12 cellular contexts compared by ENCODE assay signal in genomic region chr11:456533-456932, GRCh38. TPM values are rescaled to one million over a fixed set of nuclear protein-coding genes. Genes with fewer than 3 reads are reported as not detected.
A peak's percentile ranks its signal among the peaks of the same experiment; 100 is the strongest.
DNase-seq lines count a peak whose midpoint lies in the region; ATAC-seq and TF ChIP-seq lines count a peak whose summit lies in the region.
"Had no signal": no experiment of that assay in that cellular context is flagged by ENCODE, and none has a peak within 500 bp of the region (broad histone marks: within the 10 kb centered on the region; RNA-seq: fewer than 3 reads in every experiment).

No MANE protein-coding gene starts in this region.

- intact Hi-C loops in CD4-positive, alpha-beta T cell (cut with DNase I, micrococcal nuclease): loop anchor here in 1 of 2 experiments (10.0 kb wide), 1 partner anchor 48 kb away; the partner anchor contains the start of gene RNH1
- intact Hi-C loops in naive thymus-derived CD4-positive, alpha-beta T cell (cut with micrococcal nuclease): loop anchor here in 1 of 2 donors (10.0 kb wide), 1 partner anchor 268 kb away; no protein-coding TSS in a partner anchor

- H3K36me3 ChIP-seq in naive thymus-derived CD4-positive, alpha-beta T cell (ENCODE audit: control insufficient read depth in 2 of 3, insufficient read depth in 3 of 3, low read length in 3 of 3): peaks cover 0 to 34% (median 2%) of the 10 kb centered on the region in 3 experiments

- POLR2A ChIA-PET in CD4-positive, alpha-beta T cell (lab: Charles Lee): interaction anchor here (0.7 to 1.3 kb wide), 4 partner anchors 42 to 249 kb away, joined by 3 read pairs; partner anchors contain the start of genes BET1L, RIC8A and SIGIRR
- POLR2A ChIA-PET in activated CD8-positive, alpha-beta T cell treated with anti-CD3 and anti-CD28 coated beads, Interleukin-2, amount 10 ng/mL, durations not matched to agents 7 days and 5 days (lab: Charles Lee): interaction anchor here (1.8 kb wide), 1 partner anchor 50 kb away, joined by 4 read pairs; no protein-coding TSS in a partner anchor
- POLR2A ChIA-PET in naive thymus-derived CD4-positive, alpha-beta T cell (lab: Charles Lee): interaction anchor here (0.6 to 1.4 kb wide), 5 partner anchors 8 to 250 kb away, joined by 3 to 6 read pairs (median 4); partner anchors contain the start of gene RNH1

- CTCF ChIA-PET in CD4-positive, alpha-beta T cell (lab: Charles Lee): interaction anchor here (1.0 kb wide), 1 partner anchor 206 kb away, joined by 3 read pairs; no protein-coding TSS in a partner anchor
- CTCF ChIA-PET in activated CD8-positive, alpha-beta T cell treated with anti-CD3 and anti-CD28 coated beads, Interleukin-2, amount 10 ng/mL, durations not matched to agents 7 days and 5 days (lab: Charles Lee): interaction anchor here (0.6 to 2.9 kb wide), 5 partner anchors 8 to 270 kb away, joined by 3 to 16 read pairs (median 3); no protein-coding TSS in a partner anchor
- CTCF ChIA-PET in naive thymus-derived CD4-positive, alpha-beta T cell (lab: Charles Lee): interaction anchor here (1.0 to 1.6 kb wide), 3 partner anchors 11 to 206 kb away, joined by 3 to 4 read pairs (median 3); no protein-coding TSS in a partner anchor

- DNase-seq in CD4-positive, alpha-beta T cell: peak in 3 of 10 experiments; percentile 16 to 47 (median 28)
- DNase-seq in GM20000 (ENCODE audit: low spot score) (peak; percentile 76), germinal center (ENCODE audit: low spot score) (no peak), D341Med (ENCODE audit: low spot score) (no peak), anterior cingulate cortex (lab: John Stamatoyannopoulos, UW) (no peak)
- peak; percentile 73 for DNase-seq in activated CD8-positive, alpha-beta T cell treated with anti-CD3 and anti-CD28 coated beads, Interleukin-2, amount 10 ng/mL, durations not matched to agents 7 days and 5 days
- DNase-seq in naive thymus-derived CD4-positive, alpha-beta T cell: peak in 7 of 9 donors; percentile 34 to 49 (median 40)
- DNase-seq: DMS 273 treated with DMSO at 0.1 percent for 48 hours; effector CD8-positive, alpha-beta T cell; NCI-H526; substantia nigra had no signal

- ATAC-seq in CD4-positive, alpha-beta T cell (ENCODE audit: poor library complexity): peak; percentile 95
- ATAC-seq in activated CD8-positive, alpha-beta T cell treated with anti-CD3 and anti-CD28 coated beads, Interleukin-2, amount 10 ng/mL, durations not matched to agents 7 days and 5 days: peak; percentile 85
- ATAC-seq in naive thymus-derived CD4-positive, alpha-beta T cell: peak; percentile 86
- ATAC-seq in HG03460 (IDR thresholded peaks at IDR 0.05; ENCODE audit: unreplicated experiment): no peak

- no peak overlapping the region for H3K27ac ChIP-seq in CD4-positive, alpha-beta T cell (ENCODE audit: low read depth, low read length)
- peak overlapping the region; percentile 64 for H3K27ac ChIP-seq in naive thymus-derived CD4-positive, alpha-beta T cell (ENCODE audit: low read depth, low read length)

- peak overlapping the region; percentile 92 for H3K27ac Mint-ChIP-seq in CD4-positive, alpha-beta T cell
- peak overlapping the region; percentile 88 for H3K27ac Mint-ChIP-seq in activated CD8-positive, alpha-beta T cell treated with anti-CD3 and anti-CD28 coated beads, Interleukin-2, amount 10 ng/mL, durations not matched to agents 7 days and 5 days
- H3K27ac Mint-ChIP-seq in naive thymus-derived CD4-positive, alpha-beta T cell: peak overlapping the region; percentile 68 to 97 (median 90)

- H3K9me3 Mint-ChIP-seq in CD4-positive, alpha-beta T cell: no peaks in the 10 kb centered on the region
- no peaks in the 10 kb centered on the region for H3K9me3 Mint-ChIP-seq in activated CD8-positive, alpha-beta T cell treated with anti-CD3 and anti-CD28 coated beads, Interleukin-2, amount 10 ng/mL, durations not matched to agents 7 days and 5 days (ENCODE audit: insufficient read depth)
- no peaks in the 10 kb centered on the region for H3K9me3 Mint-ChIP-seq in naive thymus-derived CD4-positive, alpha-beta T cell

- peaks cover 16 to 25% of the 10 kb centered on the region in 2 donors for H3K4me1 ChIP-seq in naive thymus-derived CD4-positive, alpha-beta T cell (ENCODE audit: control insufficient read depth in 2 of 2, insufficient read depth in 2 of 2, low read length in 2 of 2)

- H3K9me3 ChIP-seq in CD4-positive, alpha-beta T cell (ENCODE audit: control insufficient read depth, low read length): no peaks in the 10 kb centered on the region
- no peaks in the 10 kb centered on the region for H3K9me3 ChIP-seq in naive thymus-derived CD4-positive, alpha-beta T cell (ENCODE audit: control insufficient read depth in 2 of 3, low read length in 3 of 3)

- peak overlapping the region; percentile 79 for H3K4me3 Mint-ChIP-seq in CD4-positive, alpha-beta T cell
- H3K4me3 Mint-ChIP-seq in activated CD8-positive, alpha-beta T cell treated with anti-CD3 and anti-CD28 coated beads, Interleukin-2, amount 10 ng/mL, durations not matched to agents 7 days and 5 days: peak overlapping the region; percentile 53
- H3K4me3 Mint-ChIP-seq in naive thymus-derived CD4-positive, alpha-beta T cell: peak overlapping the region; percentile 66 to 83 (median 76)

- no peak for TF ChIP-seq CTCF in CD4-positive, alpha-beta T cell (IDR thresholded peaks at IDR 0.05)
- TF ChIP-seq CTCF in GM20000 (IDR thresholded peaks at IDR 0.05; ENCODE audit: extremely low read depth, missing control alignments): no peak

- H3K4me1 Mint-ChIP-seq in CD4-positive, alpha-beta T cell (ENCODE audit: low read depth): peaks cover 26% of the 10 kb centered on the region
- peaks cover 37% of the 10 kb centered on the region for H3K4me1 Mint-ChIP-seq in activated CD8-positive, alpha-beta T cell treated with anti-CD3 and anti-CD28 coated beads, Interleukin-2, amount 10 ng/mL, durations not matched to agents 7 days and 5 days (ENCODE audit: low read depth)
- H3K4me1 Mint-ChIP-seq in naive thymus-derived CD4-positive, alpha-beta T cell: peaks cover 23 to 35% (median 30%) of the 10 kb centered on the region in 7 donors

- H3K36me3 Mint-ChIP-seq in CD4-positive, alpha-beta T cell (ENCODE audit: low read depth): peaks cover 28% of the 10 kb centered on the region
- H3K36me3 Mint-ChIP-seq in activated CD8-positive, alpha-beta T cell treated with anti-CD3 and anti-CD28 coated beads, Interleukin-2, amount 10 ng/mL, durations not matched to agents 7 days and 5 days (ENCODE audit: low read depth): peaks cover 35% of the 10 kb centered on the region
- peaks cover 0 to 13% (median 4%) of the 10 kb centered on the region in 5 donors for H3K36me3 Mint-ChIP-seq in naive thymus-derived CD4-positive, alpha-beta T cell

- peak overlapping the region; percentile 35 for H3K4me3 ChIP-seq in naive thymus-derived CD4-positive, alpha-beta T cell (ENCODE audit: low read length)

- H3K27me3 ChIP-seq in CD4-positive, alpha-beta T cell (ENCODE audit: control insufficient read depth, insufficient read depth, low read length): no peaks in the 10 kb centered on the region
- H3K27me3 ChIP-seq in naive thymus-derived CD4-positive, alpha-beta T cell (ENCODE audit: control insufficient read depth in 2 of 2, insufficient read depth in 2 of 2, low read length in 2 of 2): no peaks in the 10 kb centered on the region

- H3K27me3 Mint-ChIP-seq in CD4-positive, alpha-beta T cell: no peaks in the 10 kb centered on the region
- no peaks in the 10 kb centered on the region for H3K27me3 Mint-ChIP-seq in activated CD8-positive, alpha-beta T cell treated with anti-CD3 and anti-CD28 coated beads, Interleukin-2, amount 10 ng/mL, durations not matched to agents 7 days and 5 days (ENCODE audit: low read depth)
- H3K27me3 Mint-ChIP-seq in naive thymus-derived CD4-positive, alpha-beta T cell: no peaks in the 10 kb centered on the region

RNA-seq across cellular contexts. Expression of gene PTDSS2, which starts 6.5 kb away (rescaled TPM):
- total RNA-seq in CD4-positive, alpha-beta T cell: 10 to 100 TPM; 15.2 to 18.4 TPM
- total RNA-seq in activated CD8-positive, alpha-beta T cell treated with anti-CD3 and anti-CD28 coated beads, Interleukin-2, amount 10 ng/mL, durations not matched to agents 7 days and 5 days: 10 to 100 TPM; 24.6 to 26.1 TPM
- 10 to 100 TPM; 19.3 to 27.7 (median 23.4) TPM for total RNA-seq in naive thymus-derived CD4-positive, alpha-beta T cell
- 1 to 10 TPM; 9.0 to 9.9 TPM for polyA plus RNA-seq in naive thymus-derived CD4-positive, alpha-beta T cell

RNA-seq across cellular contexts. Expression of gene ANO9, which starts 14.7 kb away (rescaled TPM):
- 100 to 1,000 TPM; 109 to 114 TPM for total RNA-seq in CD4-positive, alpha-beta T cell
- total RNA-seq in activated CD8-positive, alpha-beta T cell treated with anti-CD3 and anti-CD28 coated beads, Interleukin-2, amount 10 ng/mL, durations not matched to agents 7 days and 5 days: 10 to 100 TPM; 72.6 to 78.9 TPM
- total RNA-seq in naive thymus-derived CD4-positive, alpha-beta T cell: 100 to 1,000 TPM in 1 of 5 experiments, 10 to 100 TPM in 4; 85.2 to 107 (median 94.0) TPM
- polyA plus RNA-seq in naive thymus-derived CD4-positive, alpha-beta T cell: 1 to 10 TPM; 9.0 to 9.7 TPM

RNA-seq across cellular contexts. Expression of gene SIGIRR, which starts 41.7 kb away (rescaled TPM):
- 100 to 1,000 TPM; 358 to 392 TPM for total RNA-seq in CD4-positive, alpha-beta T cell
- total RNA-seq in activated CD8-positive, alpha-beta T cell treated with anti-CD3 and anti-CD28 coated beads, Interleukin-2, amount 10 ng/mL, durations not matched to agents 7 days and 5 days: 100 to 1,000 TPM; 160 to 168 TPM
- total RNA-seq in naive thymus-derived CD4-positive, alpha-beta T cell: 100 to 1,000 TPM; 210 to 497 (median 392) TPM
- 100 to 1,000 TPM; 223 to 305 TPM for polyA plus RNA-seq in naive thymus-derived CD4-positive, alpha-beta T cell

RNA-seq across cellular contexts. Expression of gene RNH1, which starts 50.5 kb away (rescaled TPM):
- 100 to 1,000 TPM; 131 to 132 TPM for total RNA-seq in CD4-positive, alpha-beta T cell
- total RNA-seq in activated CD8-positive, alpha-beta T cell treated with anti-CD3 and anti-CD28 coated beads, Interleukin-2, amount 10 ng/mL, durations not matched to agents 7 days and 5 days: 100 to 1,000 TPM; 104 to 105 TPM
- total RNA-seq in naive thymus-derived CD4-positive, alpha-beta T cell: 100 to 1,000 TPM in 4 of 5 experiments, 10 to 100 TPM in 1; 98.6 to 193 (median 109) TPM
- polyA plus RNA-seq in naive thymus-derived CD4-positive, alpha-beta T cell: 100 to 1,000 TPM; 156 to 243 TPM

Comparison
In these comparisons a context has a peak if more than half of its experiments do, and no peak if none do; other contexts are left out.
1. DNase-seq: peak in GM20000 (single experiment), activated CD8-positive, alpha-beta T cell treated with anti-CD3 and anti-CD28 coated beads, Interleukin-2, amount 10 ng/mL, durations not matched to agents 7 days and 5 days (single experiment) and naive thymus-derived CD4-positive, alpha-beta T cell (7 of 9); none in germinal center (single experiment), D341Med (single experiment) and anterior cingulate cortex (0 of 58).
2. Peak in every context shown above with its lines, with median percentiles within 50 percentile points of each other: H3K27ac Mint-ChIP-seq and H3K4me3 Mint-ChIP-seq.